Comparison of ENCODE assay signal across 15 cellular contexts in the genomic region with DNA sequence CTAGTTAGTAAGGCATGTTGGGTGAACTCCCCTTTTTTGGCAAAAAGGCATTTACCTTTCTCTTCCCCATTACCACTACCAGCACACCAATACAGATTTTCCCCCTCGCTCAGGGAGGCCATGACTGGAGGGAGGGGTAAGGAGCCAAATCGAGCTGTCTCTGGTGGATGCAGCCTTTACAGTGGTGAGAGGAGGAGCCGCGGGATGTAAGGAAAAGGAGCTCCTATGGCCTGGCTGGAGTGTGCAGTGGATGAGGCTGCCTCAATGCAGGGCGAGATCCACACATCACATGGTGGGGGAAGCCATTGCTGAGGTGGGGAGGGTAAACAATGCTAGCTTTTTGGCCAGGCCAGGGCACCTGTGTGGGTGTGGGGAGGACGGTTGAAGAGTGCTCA.
DNase-seq lines count a peak whose midpoint lies in the region; ATAC-seq and TF ChIP-seq lines count a peak whose summit lies in the region.
"Had no signal": no experiment of that assay in that cellular context is flagged by ENCODE, and none has a peak within 500 bp of the region (broad histone marks: within the 10 kb centered on the region; RNA-seq: fewer than 3 reads in every experiment).

No MANE protein-coding gene starts in this region.

- no peak overlapping the region for H2AFZ ChIP-seq in GM23338

- H3K9me2 ChIP-seq in GM23338 (ENCODE audit: insufficient read depth) = no peaks in the 10 kb centered on the region; the same call in 1 of the 2 replicates

- CTCF ChIA-PET in RWPE1 (lab: Yijun Ruan, JAX) = interaction anchor here (0.6 kb wide), 1 partner anchor 41 kb away, joined by 4 read pairs; no protein-coding TSS in a partner anchor

- no peaks in the 10 kb centered on the region for H3K79me2 ChIP-seq in GM23338 (replicated peaks; ENCODE audit: insufficient read depth)

- H3K4me3 ChIP-seq in GM23338 (no peak overlapping the region), astrocyte of the cerebellum (ENCODE audit: low read depth, low read length) (no peak overlapping the region)
- H3K4me3 ChIP-seq: A549, HAP-1 had no signal

- POLR2A ChIA-PET in RWPE1 (lab: Yijun Ruan, JAX; ENCODE audit: low non-redundant PET) = no interaction called here

- H3K9me3 Mint-ChIP-seq in GM23338 = no peaks in the 10 kb centered on the region
- H3K9me3 Mint-ChIP-seq in stimulated activated naive B cell treated with anti-CD40 and anti-IgM and Interleukin-4, amounts not matched to agents 10 μg/mL and 1 μg/mL and 100 μg/mL, for 72 hours = peaks cover 0 to 2% of the 10 kb centered on the region in 2 donors
- H3K9me3 Mint-ChIP-seq: CD4-positive, alpha-beta T cell had no signal

- in situ Hi-C loops in astrocyte of the cerebellum (cut with HindIII; ENCODE audit: low sequenced_read_pairs) = loop anchor here (5.0 kb wide), 1 partner anchor 97 kb away; no protein-coding TSS in a partner anchor

- no peaks in the 10 kb centered on the region for H3K27me3 ChIP-seq in GM23338 (ENCODE audit: insufficient read depth)

- DNase-seq in GM23338 (ENCODE audit: low spot score) (no peak), astrocyte of the cerebellum (ENCODE audit: low read depth) (no peak), iPS-NIHi7 (ENCODE audit: extremely low spot score) (peak; percentile 12), cardiac septum (ENCODE audit: low spot score) (no peak), RWPE1 (ENCODE audit: low spot score) (no peak), NCI-H526 (lab: John Stamatoyannopoulos, UW) (no peak)
- DNase-seq in stimulated activated naive B cell treated with anti-CD40 and anti-IgM and Interleukin-4, amounts not matched to agents 10 μg/mL and 1 μg/mL and 100 μg/mL, for 72 hours = no peak
- DNase-seq: AML-193; Caco-2; CD4-positive, alpha-beta T cell; GOT3 had no signal

- no peaks in the 10 kb centered on the region; the same call in 2 of the 3 replicates for H3K36me3 Mint-ChIP-seq in GM23338 (ENCODE audit: low read depth)
- peaks cover 7 to 26% of the 10 kb centered on the region in 2 donors for H3K36me3 Mint-ChIP-seq in stimulated activated naive B cell treated with anti-CD40 and anti-IgM and Interleukin-4, amounts not matched to agents 10 μg/mL and 1 μg/mL and 100 μg/mL, for 72 hours

- peaks cover 1% of the 10 kb centered on the region for H3K27me3 Mint-ChIP-seq in GM23338 (ENCODE audit: insufficient read depth, low read depth, poor library complexity)
- no peaks in the 10 kb centered on the region for H3K27me3 Mint-ChIP-seq in stimulated activated naive B cell treated with anti-CD40 and anti-IgM and Interleukin-4, amounts not matched to agents 10 μg/mL and 1 μg/mL and 100 μg/mL, for 72 hours
- H3K27me3 Mint-ChIP-seq: CD4-positive, alpha-beta T cell had no signal

- no peaks in the 10 kb centered on the region for H3K36me3 ChIP-seq in GM23338 (ENCODE audit: insufficient read depth)
- H3K36me3 ChIP-seq: HAP-1 had no signal

- peaks cover 26% of the 10 kb centered on the region for H3K4me1 ChIP-seq in GM23338 (ENCODE audit: insufficient read depth)
- H3K4me1 ChIP-seq: A549, Caco-2 had no signal

- intact Hi-C loops in cardiac septum (cut with DNase I) = no loop called here

- no peaks in the 10 kb centered on the region for H4K20me1 ChIP-seq in GM23338 (replicated peaks; ENCODE audit: insufficient read depth)

- TF ChIP-seq CTCF in GM23338 (conservative IDR thresholded peaks at IDR 0.05; ENCODE audit: low read depth in 2 of 2) (no peak), astrocyte of the cerebellum (IDR thresholded peaks at IDR 0.05; ENCODE audit: low read depth, low read length, missing control alignments) (peak; percentile 3), RWPE1 (conservative IDR thresholded peaks at IDR 0.05; ENCODE audit: low read depth) (no peak)

- no peak overlapping the region for H3K4me3 Mint-ChIP-seq in GM23338
- no peak overlapping the region for H3K4me3 Mint-ChIP-seq in stimulated activated naive B cell treated with anti-CD40 and anti-IgM and Interleukin-4, amounts not matched to agents 10 μg/mL and 1 μg/mL and 100 μg/mL, for 72 hours
- H3K4me3 Mint-ChIP-seq: CD4-positive, alpha-beta T cell had no signal

- peak; percentile 86 for ATAC-seq in GM23338
- no peak for ATAC-seq in stimulated activated naive B cell treated with anti-CD40 and anti-IgM and Interleukin-4, amounts not matched to agents 10 μg/mL and 1 μg/mL and 100 μg/mL, for 72 hours (replicated peaks)
- ATAC-seq: A549 had no signal

- peak overlapping the region; percentile 68 for H3K27ac Mint-ChIP-seq in GM23338
- H3K27ac Mint-ChIP-seq in stimulated activated naive B cell treated with anti-CD40 and anti-IgM and Interleukin-4, amounts not matched to agents 10 μg/mL and 1 μg/mL and 100 μg/mL, for 72 hours = peak overlapping the region; percentile 65
- H3K27ac Mint-ChIP-seq: CD4-positive, alpha-beta T cell had no signal

- H3K4me2 ChIP-seq in GM23338 = no peak overlapping the region
- H3K4me2 ChIP-seq: A549 had no signal

- H3K27ac ChIP-seq in GM23338 (ENCODE audit: low read depth) (no peak overlapping the region), RWPE1 (no peak overlapping the region)
- H3K27ac ChIP-seq: 22Rv1, A549, C4-2B had no signal

- peaks cover 33% of the 10 kb centered on the region for H3K4me1 Mint-ChIP-seq in GM23338
- H3K4me1 Mint-ChIP-seq in stimulated activated naive B cell treated with anti-CD40 and anti-IgM and Interleukin-4, amounts not matched to agents 10 μg/mL and 1 μg/mL and 100 μg/mL, for 72 hours = peaks cover 10 to 25% of the 10 kb centered on the region in 2 donors

- H3F3A ChIP-seq in GM23338 (replicated peaks; ENCODE audit: low read depth) = no peaks in the 10 kb centered on the region

TF ChIP-seq in GM23338, 12 proteins besides CTCF, POLR2A, EP300 and RAD21 (continues in another document):
- TF ChIP-seq CREB1 (CRISPR knock-in tag; IDR thresholded peaks at IDR 0.05; ENCODE audit: low read depth) (no peak), EZH2phosphoT487 (IDR thresholded peaks at IDR 0.05; ENCODE audit: unreplicated experiment) (no peak), POLR2AphosphoS5 (IDR thresholded peaks at IDR 0.05; ENCODE audit: low read depth) (no peak), ZNF331 (CRISPR knock-in tag; IDR thresholded peaks at IDR 0.05; ENCODE audit: low read depth) (no peak), JUNB (IDR thresholded peaks at IDR 0.05; ENCODE audit: unreplicated experiment) (no peak), ZNF114 (CRISPR knock-in tag; IDR thresholded peaks at IDR 0.05) (no peak), EZH2 (IDR thresholded peaks at IDR 0.05; ENCODE audit: low read depth, unreplicated experiment) (no peak), NANOG (IDR thresholded peaks at IDR 0.05; ENCODE audit: borderline replicate concordance) (no peak), STAT1 (IDR thresholded peaks at IDR 0.05; ENCODE audit: unreplicated experiment) (no peak)
- TF ChIP-seq, protein P1, sequence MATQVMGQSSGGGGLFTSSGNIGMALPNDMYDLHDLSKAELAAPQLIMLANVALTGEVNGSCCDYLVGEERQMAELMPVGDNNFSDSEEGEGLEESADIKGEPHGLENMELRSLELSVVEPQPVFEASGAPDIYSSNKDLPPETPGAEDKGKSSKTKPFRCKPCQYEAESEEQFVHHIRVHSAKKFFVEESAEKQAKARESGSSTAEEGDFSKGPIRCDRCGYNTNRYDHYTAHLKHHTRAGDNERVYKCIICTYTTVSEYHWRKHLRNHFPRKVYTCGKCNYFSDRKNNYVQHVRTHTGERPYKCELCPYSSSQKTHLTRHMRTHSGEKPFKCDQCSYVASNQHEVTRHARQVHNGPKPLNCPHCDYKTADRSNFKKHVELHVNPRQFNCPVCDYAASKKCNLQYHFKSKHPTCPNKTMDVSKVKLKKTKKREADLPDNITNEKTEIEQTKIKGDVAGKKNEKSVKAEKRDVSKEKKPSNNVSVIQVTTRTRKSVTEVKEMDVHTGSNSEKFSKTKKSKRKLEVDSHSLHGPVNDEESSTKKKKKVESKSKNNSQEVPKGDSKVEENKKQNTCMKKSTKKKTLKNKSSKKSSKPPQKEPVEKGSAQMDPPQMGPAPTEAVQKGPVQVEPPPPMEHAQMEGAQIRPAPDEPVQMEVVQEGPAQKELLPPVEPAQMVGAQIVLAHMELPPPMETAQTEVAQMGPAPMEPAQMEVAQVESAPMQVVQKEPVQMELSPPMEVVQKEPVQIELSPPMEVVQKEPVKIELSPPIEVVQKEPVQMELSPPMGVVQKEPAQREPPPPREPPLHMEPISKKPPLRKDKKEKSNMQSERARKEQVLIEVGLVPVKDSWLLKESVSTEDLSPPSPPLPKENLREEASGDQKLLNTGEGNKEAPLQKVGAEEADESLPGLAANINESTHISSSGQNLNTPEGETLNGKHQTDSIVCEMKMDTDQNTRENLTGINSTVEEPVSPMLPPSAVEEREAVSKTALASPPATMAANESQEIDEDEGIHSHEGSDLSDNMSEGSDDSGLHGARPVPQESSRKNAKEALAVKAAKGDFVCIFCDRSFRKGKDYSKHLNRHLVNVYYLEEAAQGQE (IDR thresholded peaks at IDR 0.05; ENCODE audit: unreplicated experiment) = no peak
- TF ChIP-seq, protein P2, sequence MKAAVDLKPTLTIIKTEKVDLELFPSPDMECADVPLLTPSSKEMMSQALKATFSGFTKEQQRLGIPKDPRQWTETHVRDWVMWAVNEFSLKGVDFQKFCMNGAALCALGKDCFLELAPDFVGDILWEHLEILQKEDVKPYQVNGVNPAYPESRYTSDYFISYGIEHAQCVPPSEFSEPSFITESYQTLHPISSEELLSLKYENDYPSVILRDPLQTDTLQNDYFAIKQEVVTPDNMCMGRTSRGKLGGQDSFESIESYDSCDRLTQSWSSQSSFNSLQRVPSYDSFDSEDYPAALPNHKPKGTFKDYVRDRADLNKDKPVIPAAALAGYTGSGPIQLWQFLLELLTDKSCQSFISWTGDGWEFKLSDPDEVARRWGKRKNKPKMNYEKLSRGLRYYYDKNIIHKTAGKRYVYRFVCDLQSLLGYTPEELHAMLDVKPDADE (IDR thresholded peaks at IDR 0.05) = no peak
